In the genomic region with DNA sequence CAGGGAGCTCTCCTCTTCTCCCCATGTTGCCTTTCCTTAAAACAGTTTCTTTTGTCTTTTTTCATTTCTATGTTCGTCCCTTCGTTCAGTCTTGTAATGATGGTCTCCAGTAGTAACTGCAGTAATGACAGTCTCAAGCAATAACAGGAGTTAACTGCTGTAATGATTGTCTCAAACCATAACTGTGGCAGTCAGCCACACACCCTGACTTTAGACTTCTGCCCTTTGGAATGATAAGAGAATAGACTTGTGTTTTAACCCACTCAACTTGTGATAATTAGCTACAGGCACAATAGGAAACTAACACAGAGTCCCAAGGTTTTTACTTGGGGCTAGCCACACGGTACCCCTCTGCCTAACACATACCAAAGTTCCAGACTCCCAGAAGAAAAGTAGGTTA, we compare ENCODE assay signal across 20 cellular contexts.
"Had no signal": no experiment of that assay in that cellular context is flagged by ENCODE, and none has a peak within 500 bp of the region (broad histone marks: within the 10 kb centered on the region; RNA-seq: fewer than 3 reads in every experiment).

No MANE protein-coding gene starts in this region.

- H3K27me3 Mint-ChIP-seq: activated naive CD4-positive, alpha-beta T cell treated with anti-CD3 and anti-CD28 coated beads, Interleukin-2, amount 50 U/mL, for 24 hours; naive B cell; stimulated activated naive CD8-positive, alpha-beta T cell treated with anti-CD3 and anti-CD28 coated beads, Interleukin-15, Interleukin-2, amounts not matched to agents 100 ng/mL and 50 ng/mL, for 24 hours had no signal

- H3K9me3 ChIP-seq: neutrophil had no signal

- H3K27me3 ChIP-seq: adrenal gland, esophagus squamous epithelium, neutrophil had no signal

- FAIRE-seq: colon, kidney had no signal

- H3K4me1 ChIP-seq: esophagus squamous epithelium, lower lobe of right lung had no signal

- H3K4me3 Mint-ChIP-seq: activated naive CD4-positive, alpha-beta T cell treated with anti-CD3 and anti-CD28 coated beads, Interleukin-2, amount 50 U/mL, for 24 hours; stimulated activated naive CD8-positive, alpha-beta T cell treated with anti-CD3 and anti-CD28 coated beads, Interleukin-15, Interleukin-2, amounts not matched to agents 100 ng/mL and 50 ng/mL, for 24 hours had no signal

- H3K27ac ChIP-seq: adrenal gland, esophagus squamous epithelium, lower lobe of right lung, neutrophil had no signal

- H3K27ac Mint-ChIP-seq: activated naive CD4-positive, alpha-beta T cell treated with anti-CD3 and anti-CD28 coated beads, Interleukin-2, amount 50 U/mL, for 24 hours; stimulated activated naive CD8-positive, alpha-beta T cell treated with anti-CD3 and anti-CD28 coated beads, Interleukin-15, Interleukin-2, amounts not matched to agents 100 ng/mL and 50 ng/mL, for 24 hours had no signal

- ATAC-seq: lower lobe of right lung, SK-N-SH treated with all-trans-retinoic acid at 6 μM for 48 hours had no signal

- H3K36me3 ChIP-seq: adrenal gland, lower lobe of right lung, neutrophil had no signal

- H3K4me3 ChIP-seq: adrenal gland, esophagus squamous epithelium, lower lobe of right lung had no signal

- DNase-seq: activated CD4-positive, alpha-beta T cell treated with anti-CD3 and anti-CD28 coated beads, Interleukin-2, amount 50 U/mL, for 4 hours; activated CD4-positive, CD25-positive, alpha-beta regulatory T cell treated with anti-CD3 and anti-CD28 coated beads, Interleukin-2, amount 50 U/mL, for 72 hours; activated effector memory CD4-positive, alpha-beta T cell treated with Interleukin-2 at 50 U/mL for 16 hours; activated T-cell treated with anti-CD3 and anti-CD28 coated beads, Interleukin-2, amount 50 U/mL, for 1 hour; adrenal gland; effector CD4-positive, alpha-beta T cell; esophagus squamous epithelium; foreskin fibroblast; hypothalamus; kidney; lower lobe of right lung; midbrain; naive B cell; T-helper 1 cell; T1000 had no signal
